Comparison of ENCODE assay signal across 9 cellular contexts in the genomic region with DNA sequence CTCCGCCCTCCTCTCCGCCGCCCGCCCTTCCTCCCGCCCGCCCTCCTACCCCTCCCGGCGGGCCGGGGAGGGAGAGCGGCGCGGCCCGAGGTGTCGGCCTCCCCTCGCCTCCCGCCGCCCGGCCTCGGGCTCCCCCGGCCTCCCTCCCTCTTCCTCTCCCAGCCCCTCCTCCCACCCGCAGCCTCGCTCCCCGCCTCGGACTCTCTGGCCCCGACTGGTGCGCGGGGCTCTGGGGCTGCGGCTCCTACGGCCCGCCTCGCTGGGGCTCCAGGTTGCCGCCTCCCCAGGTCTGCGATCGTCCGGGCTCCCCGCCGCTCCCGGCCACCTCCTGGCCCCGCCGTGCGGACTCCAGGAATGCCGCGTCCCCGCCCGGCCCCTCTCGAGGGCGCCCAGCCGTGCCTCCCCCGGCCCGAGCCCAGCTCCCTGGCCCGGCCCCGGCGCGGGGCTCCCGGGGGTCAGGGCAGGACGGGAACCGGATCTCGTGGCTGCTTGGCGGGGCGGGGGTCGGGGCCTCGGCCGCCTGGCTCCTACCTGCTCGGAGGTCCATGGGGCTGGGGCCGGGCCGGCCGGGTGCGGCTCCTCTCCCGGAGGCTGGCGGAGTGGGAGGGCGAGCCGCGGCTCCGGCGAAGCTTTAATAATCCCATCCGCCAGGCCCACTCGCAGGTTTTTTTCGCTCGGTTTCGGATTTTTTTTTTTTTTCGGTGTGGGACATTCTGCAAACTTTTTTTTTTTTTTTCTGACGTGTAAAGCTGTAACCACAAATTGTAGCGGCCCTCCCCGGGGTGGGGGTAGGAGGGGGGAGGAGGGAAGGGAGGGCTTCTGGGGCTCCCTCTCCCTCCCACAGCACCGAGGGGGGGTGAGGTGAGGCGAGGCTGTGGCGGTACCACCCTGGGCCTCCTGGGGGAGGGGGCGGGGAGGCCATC. TPM values are rescaled to one million over a fixed set of nuclear protein-coding genes. Genes with fewer than 3 reads are reported as not detected.
DNase-seq lines count a peak whose midpoint lies in the region; ATAC-seq and TF ChIP-seq lines count a peak whose summit lies in the region.
"Had no signal": no experiment of that assay in that cellular context is flagged by ENCODE, and none has a peak within 500 bp of the region (broad histone marks: within the 10 kb centered on the region; RNA-seq: fewer than 3 reads in every experiment).

TSS of gene CLCF1 (minus strand) at position 606 of the 923 bp plus-strand sequence. CDS start at position 547, 59 bp downstream.

- peak within 1 kb of the TSS; percentile 58 for H3K4me3 ChIP-seq in fibroblast of mammary gland (ENCODE audit: control insufficient read depth, low read depth, low read length)
- peak within 1 kb of the TSS; percentile 64 for H3K4me3 ChIP-seq in neural cell (ENCODE audit: low read length)
- peak within 1 kb of the TSS; percentile 77 for H3K4me3 ChIP-seq in urinary bladder (ENCODE audit: low read depth, low read length)

- no peak within 1 kb of the TSS for H3K27ac ChIP-seq in neural cell (ENCODE audit: low read length)
- peak within 1 kb of the TSS; percentile 91 for H3K27ac ChIP-seq in urinary bladder (ENCODE audit: low read depth)

- ATAC-seq in HG03571 (IDR thresholded peaks at IDR 0.05; ENCODE audit: unreplicated experiment) = no peak

- H4K20me1 ChIP-seq in neural cell (ENCODE audit: insufficient read depth) = no peaks in the 10 kb centered on the region

- peaks cover 42% of the 10 kb centered on the region for H3K27me3 ChIP-seq in neural cell (ENCODE audit: insufficient read depth, low read depth, low read length)

- H3K27me3 Mint-ChIP-seq in activated T-helper 1 cell treated with anti-CD3 and anti-CD28 coated beads, Interleukin-12 subunit alpha, Interleukin-12 subunit beta, Interleukin-2, Interleukin-4 antibody, amounts not matched to agents 30 ng/mL and 10 ng/mL and 1 ng/mL, durations not matched to agents 14 hours and 24 hours and 36 hours (ENCODE audit: insufficient read depth) = peaks cover 53% of the 10 kb centered on the region

- TF ChIP-seq CTCF in fibroblast of mammary gland (conservative IDR thresholded peaks at IDR 0.05; ENCODE audit: control insufficient read depth, insufficient read depth, low read depth, low read length) (no peak), neural cell (IDR thresholded peaks at IDR 0.05; ENCODE audit: poor library complexity, severe bottlenecking) (no peak)

- intact Hi-C loops in activated T-helper 1 cell treated with anti-CD3 and anti-CD28 coated beads, Interleukin-12 subunit alpha, Interleukin-12 subunit beta, Interleukin-2, Interleukin-4 antibody, amounts not matched to agents 30 ng/mL and 10 ng/mL and 1 ng/mL, durations not matched to agents 14 hours and 24 hours and 36 hours (cut with micrococcal nuclease) = loop anchor here (1.0 kb wide), 3 partner anchors 9 to 27 kb away; partner anchors contain the start of gene POLD4

- no peak for TF ChIP-seq EP300 in neural cell (conservative IDR thresholded peaks at IDR 0.05; ENCODE audit: poor library complexity, severe bottlenecking)

- no peaks in the 10 kb centered on the region for H3K36me3 ChIP-seq in neural cell (ENCODE audit: insufficient read depth, low read length)
- H3K36me3 ChIP-seq in urinary bladder (ENCODE audit: insufficient read depth) = no peaks in the 10 kb centered on the region

- no peaks in the 10 kb centered on the region for H3K9me2 ChIP-seq in neural cell (ENCODE audit: insufficient read depth, low read length)

- under 1% methylated on average over 88 of the region's 88 CpGs for WGBS in urinary bladder

- no peak within 1 kb of the TSS for H2AFZ ChIP-seq in neural cell (ENCODE audit: low read depth, low read length)

- no peaks in the 10 kb centered on the region for H3K9me3 ChIP-seq in neural cell (ENCODE audit: low read length)

- no peak within 1 kb of the TSS for H3K4me2 ChIP-seq in neural cell (ENCODE audit: low read length)

- peaks cover 25% of the 10 kb centered on the region for H3K4me1 Mint-ChIP-seq in activated T-helper 1 cell treated with anti-CD3 and anti-CD28 coated beads, Interleukin-12 subunit alpha, Interleukin-12 subunit beta, Interleukin-2, Interleukin-4 antibody, amounts not matched to agents 30 ng/mL and 10 ng/mL and 1 ng/mL, durations not matched to agents 14 hours and 24 hours and 36 hours (ENCODE audit: low read depth)

- no peaks in the 10 kb centered on the region for H3F3A ChIP-seq in neural cell (ENCODE audit: insufficient read depth, low read length, poor library complexity, severe bottlenecking)

- H3K27ac Mint-ChIP-seq in activated T-helper 1 cell treated with anti-CD3 and anti-CD28 coated beads, Interleukin-12 subunit alpha, Interleukin-12 subunit beta, Interleukin-2, Interleukin-4 antibody, amounts not matched to agents 30 ng/mL and 10 ng/mL and 1 ng/mL, durations not matched to agents 14 hours and 24 hours and 36 hours = peak within 1 kb of the TSS; percentile 72

- no peaks in the 10 kb centered on the region for H3K9me3 Mint-ChIP-seq in activated T-helper 1 cell treated with anti-CD3 and anti-CD28 coated beads, Interleukin-12 subunit alpha, Interleukin-12 subunit beta, Interleukin-2, Interleukin-4 antibody, amounts not matched to agents 30 ng/mL and 10 ng/mL and 1 ng/mL, durations not matched to agents 14 hours and 24 hours and 36 hours

- peaks cover 1% of the 10 kb centered on the region for H3K4me1 ChIP-seq in urinary bladder (ENCODE audit: insufficient read depth)

- no peak for TF ChIP-seq RAD21 in neural cell (conservative IDR thresholded peaks at IDR 0.05)

- H3K4me3 Mint-ChIP-seq in activated T-helper 1 cell treated with anti-CD3 and anti-CD28 coated beads, Interleukin-12 subunit alpha, Interleukin-12 subunit beta, Interleukin-2, Interleukin-4 antibody, amounts not matched to agents 30 ng/mL and 10 ng/mL and 1 ng/mL, durations not matched to agents 14 hours and 24 hours and 36 hours = peak within 1 kb of the TSS; percentile 87

- H3K9ac ChIP-seq in neural cell (ENCODE audit: low read length) = peak within 1 kb of the TSS; percentile 57

- no peaks in the 10 kb centered on the region for H3K36me3 Mint-ChIP-seq in activated T-helper 1 cell treated with anti-CD3 and anti-CD28 coated beads, Interleukin-12 subunit alpha, Interleukin-12 subunit beta, Interleukin-2, Interleukin-4 antibody, amounts not matched to agents 30 ng/mL and 10 ng/mL and 1 ng/mL, durations not matched to agents 14 hours and 24 hours and 36 hours (ENCODE audit: low read depth)

- peak; percentile 59 to 61 for DNase-seq in activated CD8-positive, alpha-beta memory T cell treated with anti-CD3 and anti-CD28 coated beads for 1 hour (ENCODE audit: extremely low read depth in 1 of 2, low read depth in 1 of 2)
- DNase-seq in activated CD8-positive, alpha-beta memory T cell treated with anti-CD3 and anti-CD28 coated beads, Interleukin-2, amount 50 U/mL, for 48 hours = no peak
- peak; percentile 14 for DNase-seq in NOMO-1 treated with dmso at 0.1 percent for 144 hours (lab: John Stamatoyannopoulos, UW; ENCODE audit: unreplicated experiment)
- peak; percentile 32 for DNase-seq in activated T-helper 1 cell treated with anti-CD3 and anti-CD28 coated beads, Interleukin-12 subunit alpha, Interleukin-12 subunit beta, Interleukin-2, Interleukin-4 antibody, amounts not matched to agents 30 ng/mL and 10 ng/mL and 1 ng/mL, durations not matched to agents 14 hours and 24 hours and 36 hours (ENCODE audit: low spot score)
- peak; percentile 85 for DNase-seq in fibroblast of mammary gland (ENCODE audit: low read depth)

- H3K79me2 ChIP-seq in neural cell (replicated peaks; ENCODE audit: insufficient read depth, low read length) = no peaks in the 10 kb centered on the region

TF ChIP-seq in neural cell, 6 proteins besides CTCF, POLR2A, EP300 and RAD21:
- TF ChIP-seq REST (IDR thresholded peaks at IDR 0.05; ENCODE audit: borderline replicate concordance) = no peak
- TF ChIP-seq SMC3 (conservative IDR thresholded peaks at IDR 0.05; ENCODE audit: poor library complexity) = no peak
- TF ChIP-seq EZH2 (IDR thresholded peaks at IDR 0.05; ENCODE audit: borderline replicate concordance, insufficient read depth, low read length, poor library complexity, severe bottlenecking) = peak; percentile 83
TF ChIP-seq in neural cell: peak in this region for 1.

RNA-seq across cellular contexts. Expression of gene CLCF1, which starts in this region (rescaled TPM):
- 0.64 and 0.73 TPM in 2 replicates for total RNA-seq in activated T-helper 1 cell treated with anti-CD3 and anti-CD28 coated beads, Interleukin-12 subunit alpha, Interleukin-12 subunit beta, Interleukin-2, Interleukin-4 antibody, amounts not matched to agents 30 ng/mL and 10 ng/mL and 1 ng/mL, durations not matched to agents 14 hours and 24 hours and 36 hours
- polyA plus RNA-seq in neural cell (0.34 TPM in 1 of 2 replicates, not detected in the other), urinary bladder (9.2 TPM)
- not detected in 2 replicates for polyA minus RNA-seq in neural cell
- total RNA-seq in urinary bladder = 2.7 TPM
- total RNA-seq: temporal lobe had no signal

Comparison
In these comparisons a context has a peak if more than half of its experiments do, and no peak if none do; other contexts are left out.
1. Peak in DNase-seq in activated T-helper 1 cell treated with anti-CD3 and anti-CD28 coated beads, Interleukin-12 subunit alpha, Interleukin-12 subunit beta, Interleukin-2, Interleukin-4 antibody, amounts not matched to agents 30 ng/mL and 10 ng/mL and 1 ng/mL, durations not matched to agents 14 hours and 24 hours and 36 hours; RNA of the gene not detected or under 1 TPM.